In genomic region chr9:124941689-124942561, GRCh38 we compare ENCODE assay signal across 8 cellular contexts. TPM values are rescaled to one million over a fixed set of nuclear protein-coding genes. Genes with fewer than 3 reads are reported as not detected.
A peak's percentile ranks its signal among the peaks of the same experiment; 100 is the strongest.
DNase-seq lines count a peak whose midpoint lies in the region; ATAC-seq and TF ChIP-seq lines count a peak whose summit lies in the region.

No MANE protein-coding gene starts in this region.

- TF ChIP-seq CTCF in SK-N-SH (IDR thresholded peaks at IDR 0.05) (no peak), heart right ventricle (IDR thresholded peaks at IDR 0.05) (no peak)

- H2AFZ ChIP-seq in SK-N-SH (ENCODE audit: low read depth): peak overlapping the region; percentile 78

- peak overlapping the region; percentile 81 for H3K4me2 ChIP-seq in SK-N-SH

- H4K20me1 ChIP-seq in SK-N-SH (ENCODE audit: insufficient read depth): no peaks in the 10 kb centered on the region

- H3K4me1 ChIP-seq in SK-N-SH (ENCODE audit: control insufficient read depth in 1 of 2, insufficient read depth in 2 of 2, low read depth in 1 of 2, low read length in 1 of 2) (peaks cover 6 to 9% of the 10 kb centered on the region in 2 experiments; a peak in 2 of 4 replicates), heart right ventricle (peaks cover 0 to 26% (median 14%) of the 10 kb centered on the region in 9 donors), urinary bladder (ENCODE audit: insufficient read depth) (peaks cover 2% of the 10 kb centered on the region)

- no peak for TF ChIP-seq RAD21 in SK-N-SH (IDR thresholded peaks at IDR 0.05; ENCODE audit: low read length)

- no peaks in the 10 kb centered on the region for H3K9me3 Mint-ChIP-seq in activated naive CD8-positive, alpha-beta T cell treated with anti-CD3 and anti-CD28 coated beads, Interleukin-2, amount 10 ng/mL, durations not matched to agents 7 days and 5 days

- peak overlapping the region; percentile 98 for H3K27ac Mint-ChIP-seq in activated naive CD8-positive, alpha-beta T cell treated with anti-CD3 and anti-CD28 coated beads, Interleukin-2, amount 10 ng/mL, durations not matched to agents 7 days and 5 days

- intact Hi-C loops in heart right ventricle (cut with DNase I): loop anchor here in 8 of 10 donors (1.0 to 10.0 kb wide), 6 partner anchors 75 to 245 kb away; partner anchors contain the start of genes SCAI (in 8 of the 8), PPP6C (in 2 of the 8) and NR6A1 (in 1 of the 8)
- intact Hi-C loops in posterior vena cava (cut with DNase I): loop anchor here in 1 of 2 donors (10.0 kb wide), 1 partner anchor 203 kb away; the partner anchor contains the start of gene SCAI

- peaks cover 17% of the 10 kb centered on the region for H3F3A ChIP-seq in SK-N-SH (replicated peaks; ENCODE audit: insufficient read depth)

- peak; percentile 17 to 22 for DNase-seq in activated CD8-positive, alpha-beta memory T cell treated with anti-CD3 and anti-CD28 coated beads for 1 hour (ENCODE audit: extremely low read depth in 1 of 2, low read depth in 1 of 2)
- no peak for DNase-seq in activated CD8-positive, alpha-beta memory T cell treated with anti-CD3 and anti-CD28 coated beads for 24 hours
- DNase-seq in SK-N-SH: peak; percentile 14
- DNase-seq in activated naive CD8-positive, alpha-beta T cell treated with anti-CD3 and anti-CD28 coated beads, Interleukin-2, amount 10 ng/mL, durations not matched to agents 7 days and 5 days: peak; percentile 75
- peak; percentile 42 to 44 for DNase-seq in heart right ventricle
- DNase-seq in posterior vena cava (ENCODE audit: low spot score): peak; percentile 91

- H3K4me3 ChIP-seq in SK-N-SH (ENCODE audit: low read depth in 2 of 2, low read length in 1 of 2) (peak overlapping the region; percentile 82), heart right ventricle (peak overlapping the region; percentile 68 to 94 (median 86)), urinary bladder (ENCODE audit: low read depth, low read length) (peak overlapping the region; percentile 82)

- H3K36me3 Mint-ChIP-seq in activated naive CD8-positive, alpha-beta T cell treated with anti-CD3 and anti-CD28 coated beads, Interleukin-2, amount 10 ng/mL, durations not matched to agents 7 days and 5 days: peaks cover 13% of the 10 kb centered on the region

- POLR2A ChIA-PET in SK-N-SH (lab: Yijun Ruan, JAX): no interaction called here
- POLR2A ChIA-PET in activated naive CD8-positive, alpha-beta T cell treated with anti-CD3 and anti-CD28 coated beads, Interleukin-2, amount 10 ng/mL, durations not matched to agents 7 days and 5 days (lab: Charles Lee): interaction anchor here (1.0 to 2.0 kb wide), 10 partner anchors 8 to 300 kb away, joined by 3 to 28 read pairs (median 8); partner anchors contain the start of genes ARPC5L, HSPA5, RPL35 and SCAI

- no peaks in the 10 kb centered on the region for H3K9me2 ChIP-seq in SK-N-SH

- H3K9ac ChIP-seq in SK-N-SH: peak overlapping the region; percentile 84

- H3K4me1 Mint-ChIP-seq in activated naive CD8-positive, alpha-beta T cell treated with anti-CD3 and anti-CD28 coated beads, Interleukin-2, amount 10 ng/mL, durations not matched to agents 7 days and 5 days: peaks cover 24% of the 10 kb centered on the region

- CTCF ChIA-PET in SK-N-SH (lab: Yijun Ruan, JAX): interaction anchor here (1.2 kb wide), 1 partner anchor 8 kb away, joined by 3 read pairs; no protein-coding TSS in a partner anchor

- ATAC-seq in HG03196 (IDR thresholded peaks at IDR 0.05; ENCODE audit: unreplicated experiment) (peak; percentile 33), heart right ventricle (peak; percentile 8 to 50 (median 28))
- ATAC-seq in activated naive CD8-positive, alpha-beta T cell treated with anti-CD3 and anti-CD28 coated beads, Interleukin-2, amount 10 ng/mL, durations not matched to agents 7 days and 5 days (ENCODE audit: low read depth): peak; percentile 62

- H3K36me3 ChIP-seq in SK-N-SH (replicated peaks in 1 of 2; ENCODE audit: control insufficient read depth in 1 of 2, insufficient read depth in 2 of 2, low read length in 1 of 2): peaks cover 7 to 13% of the 10 kb centered on the region in 2 experiments
- H3K36me3 ChIP-seq in heart right ventricle: peaks cover 0 to 24% (median 5%) of the 10 kb centered on the region in 9 donors
- no peaks in the 10 kb centered on the region for H3K36me3 ChIP-seq in urinary bladder (ENCODE audit: insufficient read depth)

- H3K9me3 ChIP-seq in SK-N-SH (no peaks in the 10 kb centered on the region), heart right ventricle (no peaks in the 10 kb centered on the region)

- H3K27me3 ChIP-seq in SK-N-SH (ENCODE audit: insufficient read depth) (no peaks in the 10 kb centered on the region), heart right ventricle (no peaks in the 10 kb centered on the region)

- H3K27ac ChIP-seq in SK-N-SH (ENCODE audit: low read depth in 2 of 2, low read length in 1 of 2) (peak overlapping the region; percentile 93 to 94), heart right ventricle (peak overlapping the region; percentile 79 to 99 (median 96)), urinary bladder (ENCODE audit: low read depth) (peak overlapping the region; percentile 94)

- H3K79me2 ChIP-seq in SK-N-SH (ENCODE audit: insufficient read depth): peaks cover 13% of the 10 kb centered on the region

- H3K27me3 Mint-ChIP-seq in activated naive CD8-positive, alpha-beta T cell treated with anti-CD3 and anti-CD28 coated beads, Interleukin-2, amount 10 ng/mL, durations not matched to agents 7 days and 5 days: no peaks in the 10 kb centered on the region

- no peak for TF ChIP-seq EP300 in SK-N-SH (IDR thresholded peaks at IDR 0.05; ENCODE audit: borderline replicate concordance in 1 of 2, low read depth in 1 of 2, low read length in 1 of 2)

- H3K4me3 Mint-ChIP-seq in activated naive CD8-positive, alpha-beta T cell treated with anti-CD3 and anti-CD28 coated beads, Interleukin-2, amount 10 ng/mL, durations not matched to agents 7 days and 5 days: peak overlapping the region; percentile 99

- WGBS in SK-N-SH (ENCODE audit: low lambda C conversion rate): 33% methylated on average over 28 of the region's 30 CpGs
- 10 to 16% methylated on average over 30 of the region's 30 CpGs for WGBS in heart right ventricle, 2 donors
- 10% methylated on average over 30 of the region's 30 CpGs for WGBS in urinary bladder

TF ChIP-seq in SK-N-SH, 30 proteins besides CTCF, POLR2A, EP300 and RAD21:
- TF ChIP-seq NRF1 (IDR thresholded peaks at IDR 0.05; ENCODE audit: low read depth, low read length) (no peak), SIN3A (IDR thresholded peaks at IDR 0.05; ENCODE audit: borderline replicate concordance, low read depth, low read length) (no peak), RFX5 (IDR thresholded peaks at IDR 0.05; ENCODE audit: low read length) (no peak), FOSL2 (IDR thresholded peaks at IDR 0.05; ENCODE audit: borderline replicate concordance, low read depth) (no peak), ZBTB33 (IDR thresholded peaks at IDR 0.05; ENCODE audit: borderline replicate concordance, low read depth) (no peak), RCOR1 (IDR thresholded peaks at IDR 0.05; ENCODE audit: low read length) (no peak), NFIC (IDR thresholded peaks at IDR 0.05; ENCODE audit: borderline replicate concordance) (no peak), RXRA (IDR thresholded peaks at IDR 0.05; ENCODE audit: borderline replicate concordance, low read depth) (no peak), FOXM1 (IDR thresholded peaks at IDR 0.05; ENCODE audit: low read depth) (no peak), JUND (IDR thresholded peaks at IDR 0.05) (no peak)

RNA-seq across cellular contexts. Expression of gene GOLGA1, which starts 1.0 kb away (rescaled TPM):
- polyA plus RNA-seq in SK-N-SH (2012; rRNA removed) (10.0 and 11.0 TPM in 2 replicates), heart right ventricle (1 to 10 TPM; 6.8 to 7.8 TPM), urinary bladder (14.2 TPM)
- 8.2 and 8.7 TPM in 2 replicates for polyA plus RNA-seq in SK-N-SH (2012; cell fraction: cytosol; rRNA removed)
- polyA plus RNA-seq in SK-N-SH (2012; cell fraction: nucleus; rRNA removed): 35.5 and 48.6 TPM in 2 replicates
- total RNA-seq in activated naive CD8-positive, alpha-beta T cell treated with anti-CD3 and anti-CD28 coated beads, Interleukin-2, amount 10 ng/mL, durations not matched to agents 7 days and 5 days: 10 to 100 TPM; 23.4 to 26.8 TPM
- total RNA-seq in heart right ventricle (10 to 100 TPM; 15.6 to 26.0 (median 19.2) TPM), posterior vena cava (10 to 100 TPM; 21.0 to 21.5 TPM), urinary bladder (17.7 TPM)
